Comparison of ENCODE assay signal across 19 cellular contexts in genomic region chr1:116127848-116128540, GRCh38. TPM values are rescaled to one million over a fixed set of nuclear protein-coding genes. Genes with fewer than 3 reads are reported as not detected.
"Had no signal": no experiment of that assay in that cellular context is flagged by ENCODE, and none has a peak within 500 bp of the region (broad histone marks: within the 10 kb centered on the region; RNA-seq: fewer than 3 reads in every experiment).

No MANE protein-coding gene starts in this region.

- H3K27me3 Mint-ChIP-seq: activated B cell treated with CpG ODN at 0.5 μM for 24 hours had no signal

- DNase-seq: activated B cell treated with CpG ODN at 0.5 μM for 24 hours; anterior cingulate cortex; body of pancreas; cortex of kidney; heart right ventricle; lower lobe of right lung; mesendoderm; mucosa of descending colon; nucleus accumbens; posterior cingulate gyrus; sigmoid colon; stimulated activated naive B cell treated with anti-CD40 and anti-IgM and Interleukin-4, amounts not matched to agents 10 μg/mL and 1 μg/mL and 100 μg/mL, for 72 hours; substantia nigra; T1000; thyroid gland; upper lobe of right lung had no signal

- ATAC-seq: body of pancreas; heart right ventricle; left lobe of liver; mucosa of descending colon; stimulated activated naive B cell treated with anti-CD40 and anti-IgM and Interleukin-4, amounts not matched to agents 10 μg/mL and 1 μg/mL and 100 μg/mL, for 72 hours had no signal

- H3K9me3 Mint-ChIP-seq: activated B cell treated with CpG ODN at 0.5 μM for 24 hours; stimulated activated naive B cell treated with anti-CD40 and anti-IgM and Interleukin-4, amounts not matched to agents 10 μg/mL and 1 μg/mL and 100 μg/mL, for 72 hours had no signal

- H3K27ac Mint-ChIP-seq: activated B cell treated with CpG ODN at 0.5 μM for 24 hours; stimulated activated naive B cell treated with anti-CD40 and anti-IgM and Interleukin-4, amounts not matched to agents 10 μg/mL and 1 μg/mL and 100 μg/mL, for 72 hours had no signal

- H3K4me3 Mint-ChIP-seq: activated B cell treated with CpG ODN at 0.5 μM for 24 hours; stimulated activated naive B cell treated with anti-CD40 and anti-IgM and Interleukin-4, amounts not matched to agents 10 μg/mL and 1 μg/mL and 100 μg/mL, for 72 hours had no signal

- H3K4me1 Mint-ChIP-seq: activated B cell treated with CpG ODN at 0.5 μM for 24 hours; stimulated activated naive B cell treated with anti-CD40 and anti-IgM and Interleukin-4, amounts not matched to agents 10 μg/mL and 1 μg/mL and 100 μg/mL, for 72 hours had no signal

- H3K36me3 Mint-ChIP-seq: stimulated activated naive B cell treated with anti-CD40 and anti-IgM and Interleukin-4, amounts not matched to agents 10 μg/mL and 1 μg/mL and 100 μg/mL, for 72 hours had no signal

RNA-seq across cellular contexts. Expression of gene MAB21L3, which starts 16.8 kb away (rescaled TPM):
- total RNA-seq: activated B cell treated with CpG ODN at 0.5 μM for 24 hours; body of pancreas; SJSA1; T-helper 1 cell treated with Interleukin-12 subunit alpha and Interleukin-12 subunit beta and Interleukin-4 antibody, amounts not matched to agents 30 ng/mL and 1 ng/mL, for 36 hours had no signal
